In the genomic region with DNA sequence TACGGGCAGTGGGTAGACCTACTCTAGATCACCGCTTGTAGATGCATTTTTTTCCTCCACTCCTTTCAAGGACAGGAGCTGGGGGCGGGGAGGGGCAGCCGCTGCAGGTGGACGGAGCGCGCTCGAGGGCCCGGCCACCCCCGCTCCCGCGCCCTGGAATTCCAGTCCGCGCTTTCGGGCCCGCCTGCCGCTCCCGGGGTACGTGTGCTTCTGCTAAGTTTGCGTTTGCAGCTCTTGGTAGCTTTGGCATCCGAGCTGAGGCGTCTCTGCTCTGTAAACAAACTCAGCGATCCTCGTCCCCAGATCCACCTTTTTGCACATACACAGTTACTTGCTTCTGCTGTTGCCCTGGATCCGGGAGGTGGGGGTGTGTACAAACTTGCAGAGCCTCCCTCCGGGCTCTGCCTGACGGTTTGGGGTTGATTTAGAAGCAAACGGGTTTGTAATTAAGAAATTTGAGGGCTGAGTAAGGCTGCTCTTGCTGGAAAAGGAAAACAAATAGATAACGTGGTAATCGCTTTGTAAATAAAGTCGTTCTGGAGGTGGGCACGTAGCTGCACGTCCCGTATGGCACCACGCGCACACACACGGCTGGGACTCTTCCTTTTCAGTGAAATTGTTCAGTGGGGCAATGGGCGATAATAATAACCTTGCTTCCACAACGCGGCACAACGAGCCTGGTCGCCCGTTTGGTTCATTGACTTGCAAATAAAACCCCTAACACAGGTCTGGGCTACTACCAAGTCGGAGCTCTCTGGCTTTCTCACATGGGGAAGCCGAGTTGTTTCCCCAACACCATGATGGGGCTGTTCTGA, we compare ENCODE assay signal across 8 cellular contexts. TPM values are rescaled to one million over a fixed set of nuclear protein-coding genes. Genes with fewer than 3 reads are reported as not detected.
DNase-seq lines count a peak whose midpoint lies in the region; ATAC-seq and TF ChIP-seq lines count a peak whose summit lies in the region.

No MANE protein-coding gene starts in this region.

- peak overlapping the region; percentile 98 for H3K4me3 Mint-ChIP-seq in HFFc6
- H3K4me3 Mint-ChIP-seq in glutamatergic neuron (ENCODE audit: unreplicated experiment) = peak overlapping the region; percentile 94

- H4K20me1 ChIP-seq in osteoblast (ENCODE audit: insufficient read depth, low read length) = peaks cover 26% of the 10 kb centered on the region

- H3K9me3 ChIP-seq in osteoblast (ENCODE audit: low read depth, low read length) (no peaks in the 10 kb centered on the region), thoracic aorta (no peaks in the 10 kb centered on the region)

- H3K27me3 ChIP-seq in osteoblast (ENCODE audit: insufficient read depth, low read length) = no peaks in the 10 kb centered on the region
- no peaks in the 10 kb centered on the region for H3K27me3 ChIP-seq in thoracic aorta (replicated peaks; ENCODE audit: insufficient read depth)

- H3K27ac ChIP-seq in osteoblast (ENCODE audit: low read depth, low read length) (peak overlapping the region; percentile 94), thoracic aorta (peak overlapping the region; percentile 89)

- H3K79me2 ChIP-seq in osteoblast (ENCODE audit: insufficient read depth, low read length) = peaks cover 44% of the 10 kb centered on the region

- H3K36me3 Mint-ChIP-seq in HFFc6 (ENCODE audit: low read depth) (peaks cover 41% of the 10 kb centered on the region), glutamatergic neuron (ENCODE audit: unreplicated experiment) (peaks cover 4% of the 10 kb centered on the region)

- peak overlapping the region; percentile 93 for H3K4me2 ChIP-seq in osteoblast (ENCODE audit: insufficient read depth, low read length)

- H3K4me1 Mint-ChIP-seq in HFFc6 (ENCODE audit: low read depth) (peaks cover 50% of the 10 kb centered on the region), glutamatergic neuron (ENCODE audit: low read depth, unreplicated experiment) (peaks cover 10% of the 10 kb centered on the region)

- ATAC-seq in thoracic aorta (ENCODE audit: insufficient number of reproducible peaks, low FRiP score, low read depth) = peak; percentile 60

- peaks cover 20% of the 10 kb centered on the region for H3K4me1 ChIP-seq in osteoblast (ENCODE audit: insufficient read depth, low read length)
- peaks cover 9 to 25% of the 10 kb centered on the region in 2 donors for H3K4me1 ChIP-seq in thoracic aorta (ENCODE audit: control insufficient read depth in 1 of 2, low read depth in 2 of 2)

- peak overlapping the region; percentile 98 for H3K27ac Mint-ChIP-seq in HFFc6
- H3K27ac Mint-ChIP-seq in glutamatergic neuron (ENCODE audit: unreplicated experiment) = peak overlapping the region; percentile 98

- H3K27me3 Mint-ChIP-seq in HFFc6 (ENCODE audit: insufficient read depth) (peaks cover 31% of the 10 kb centered on the region), glutamatergic neuron (ENCODE audit: unreplicated experiment) (peaks cover 16% of the 10 kb centered on the region)

- H3K4me3 ChIP-seq in NB4 (ENCODE audit: low read depth, low read length) (peak overlapping the region; percentile 84), osteoblast (ENCODE audit: insufficient read depth, low read length) (peak overlapping the region; percentile 94), thoracic aorta (peak overlapping the region; percentile 96)

- peak; percentile 39; the same call in 1 of the 2 replicates for TF ChIP-seq CTCF in HFFc6 (IDR thresholded peaks at IDR 0.05)
- TF ChIP-seq CTCF in NB4 (IDR thresholded peaks at IDR 0.05; ENCODE audit: low read depth, low read length) = no peak
- TF ChIP-seq CTCF in glutamatergic neuron (IDR thresholded peaks at IDR 0.05; ENCODE audit: partially characterized antibody, unreplicated experiment) = no peak
- peak; percentile 36 for TF ChIP-seq CTCF in osteoblast (IDR thresholded peaks at IDR 0.05; ENCODE audit: extremely low read depth, low read depth, low read length)
- TF ChIP-seq CTCF in thoracic aorta (IDR thresholded peaks at IDR 0.05) = no peak

- TF ChIP-seq POLR2A in NB4 (IDR thresholded peaks at IDR 0.05; ENCODE audit: extremely low read depth, insufficient read length) = peak; percentile 52

- H2AFZ ChIP-seq in osteoblast (ENCODE audit: low read length) = peak overlapping the region; percentile 89

- peaks cover 22% of the 10 kb centered on the region for H3K9me3 Mint-ChIP-seq in HFFc6
- peaks cover 24% of the 10 kb centered on the region for H3K9me3 Mint-ChIP-seq in glutamatergic neuron (ENCODE audit: unreplicated experiment)

- H3K36me3 ChIP-seq in osteoblast (ENCODE audit: insufficient read depth, low read length) (peaks cover 29% of the 10 kb centered on the region), thoracic aorta (no peaks in the 10 kb centered on the region)

- DNase-seq in GM04504 (ENCODE audit: low read depth) (peak; percentile 99), HFFc6 (peak; percentile 98), NB4 (ENCODE audit: low read depth) (peak; percentile 100), SK-N-DZ (ENCODE audit: low spot score) (peak; percentile 96), glutamatergic neuron (peak; percentile 91), osteoblast (ENCODE audit: insufficient read length, low spot score, missing footprints) (peak; percentile 91), thoracic aorta (ENCODE audit: low spot score) (peak; percentile 41)
- peak; percentile 85 for DNase-seq in activated naive CD4-positive, alpha-beta T cell treated with anti-CD3 and anti-CD28 coated beads, Interleukin-2, amount 50 U/mL, for 16 hours

RNA-seq across cellular contexts. Expression of a gene that starts 1.0 kb away (rescaled TPM):
- total RNA-seq in HFFc6 (2021; fragmentation: NEBNext Ultra II Directional; extraction: Animal tissue kit (Norgen Biotek cat#: 25700)) = 1,000 to 10,000 TPM; 1,147 to 1,717 (median 1,616) TPM
- polyA plus RNA-seq in SK-N-DZ (2014; cell fraction: cytosol; rRNA removed) = 23.8 and 28.0 TPM in 2 replicates
- 11.1 and 19.5 TPM in 2 replicates for polyA plus RNA-seq in SK-N-DZ (2014; cell fraction: nucleus; rRNA removed)
- total RNA-seq in glutamatergic neuron (ENCODE audit: unreplicated experiment) = 66.5 TPM
- total RNA-seq in osteoblast = 180 and 223 TPM in 2 replicates
- total RNA-seq in thoracic aorta = 10 to 100 TPM; 43.5 to 62.7 TPM

Comparison
In these comparisons a context has a peak if more than half of its experiments do, and no peak if none do; other contexts are left out.
1. Peak in every context shown above with its lines: DNase-seq, ATAC-seq, H3K4me3 ChIP-seq and H3K27ac ChIP-seq.
2. DNase-seq: peak in every context shown above with its lines; median percentile 100 in NB4; 99 in GM04504; 98 in HFFc6; 96 in SK-N-DZ; 91 in glutamatergic neuron; 91 in osteoblast; 85 in activated naive CD4-positive, alpha-beta T cell treated with anti-CD3 and anti-CD28 coated beads, Interleukin-2, amount 50 U/mL, for 16 hours; 41 in thoracic aorta.
3. CTCF ChIP-seq: peak in HFFc6 (single experiment) and osteoblast (single experiment); none in NB4 (single experiment), glutamatergic neuron (single experiment) and thoracic aorta (single experiment).